22 cellular contexts compared by ENCODE assay signal in the genomic region with DNA sequence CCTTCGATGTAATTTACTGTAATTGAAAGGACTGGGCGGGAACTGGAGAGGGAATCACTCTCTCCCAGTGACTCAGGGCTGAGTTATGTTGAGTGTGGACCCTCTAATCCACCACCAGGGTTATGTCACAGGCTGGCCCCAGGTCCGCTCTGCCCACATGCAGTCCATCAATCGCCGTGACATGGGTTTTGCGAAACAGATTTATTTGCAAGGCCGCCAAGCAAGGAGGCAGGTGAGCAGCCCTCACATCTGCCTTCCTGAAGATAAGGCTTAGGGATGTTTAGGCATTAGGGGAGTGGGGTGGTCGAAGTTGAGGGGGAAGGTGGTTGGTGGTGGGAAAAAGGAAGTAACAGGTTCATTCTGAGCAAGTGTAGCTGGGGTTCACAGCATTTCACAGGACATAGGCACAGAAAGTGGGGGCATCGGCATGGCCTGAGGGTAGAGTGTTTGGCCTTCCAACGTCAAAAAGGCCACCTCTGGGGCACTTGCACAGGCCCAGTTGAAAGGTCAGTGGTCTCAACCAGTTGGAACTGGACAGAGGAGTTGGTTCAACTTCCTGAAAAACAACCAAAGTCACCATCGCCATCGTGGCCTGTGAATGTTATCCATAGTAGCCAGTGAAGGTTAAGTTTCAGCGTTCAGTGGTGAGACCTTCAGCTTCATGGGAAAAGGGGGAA.
"Had no signal": no experiment of that assay in that cellular context is flagged by ENCODE, and none has a peak within 500 bp of the region (broad histone marks: within the 10 kb centered on the region; RNA-seq: fewer than 3 reads in every experiment).

No MANE protein-coding gene starts in this region.

- H3K27ac ChIP-seq: epithelial cell of prostate, gastrocnemius medialis, lower lobe of right lung, pancreas, stomach, testis, tibial artery, upper lobe of right lung, uterus had no signal

- ATAC-seq: esophagus mucosa; gastrocnemius medialis; left ventricle myocardium superior; lower lobe of right lung; natural killer cell; pancreas; sciatic nerve; stimulated activated effector memory CD8-positive, alpha-beta T cell treated with anti-CD3 and anti-CD28 coated beads, Interleukin-12 subunit alpha, Interleukin-12 subunit beta, amount 100 ng/mL, for 72 hours; upper lobe of right lung had no signal

- H3K4me1 ChIP-seq: gastrocnemius medialis, lower lobe of right lung, pancreas, stomach, testis, tibial artery, upper lobe of right lung, uterus had no signal

- H3K9me3 ChIP-seq: gastrocnemius medialis, lower lobe of right lung, pancreas, testis, upper lobe of right lung, uterus had no signal

- DNase-seq: effector CD8-positive, alpha-beta T cell; endodermal cell; gastrocnemius medialis; head of caudate nucleus; left ventricle myocardium superior; lower lobe of right lung; natural killer cell; occipital lobe; pancreas; retina; stimulated activated CD4-positive, alpha-beta T cell treated with anti-CD3 and anti-CD28 coated beads, Interleukin-2, amount 100 ng/mL, for 24 hours; stimulated activated CD4-positive, alpha-beta T cell treated with anti-CD3 and anti-CD28 coated beads, Interleukin-4, amount 100 ng/mL, for 24 hours; stimulated activated naive CD4-positive, alpha-beta T cell treated with Interleukin-2 at 50 U/mL for 16 hours; stomach; testis; tibial artery; upper lobe of right lung; uterus had no signal

- H3K27me3 ChIP-seq: gastrocnemius medialis, pancreas, testis, uterus had no signal

- H3K4me3 ChIP-seq: gastrocnemius medialis, lower lobe of right lung, pancreas, stomach, testis, tibial artery, upper lobe of right lung, uterus had no signal

- H3K36me3 ChIP-seq: gastrocnemius medialis, lower lobe of right lung, pancreas, stomach, tibial artery, upper lobe of right lung, uterus had no signal
